10 cellular contexts compared by ENCODE assay signal in the genomic region with DNA sequence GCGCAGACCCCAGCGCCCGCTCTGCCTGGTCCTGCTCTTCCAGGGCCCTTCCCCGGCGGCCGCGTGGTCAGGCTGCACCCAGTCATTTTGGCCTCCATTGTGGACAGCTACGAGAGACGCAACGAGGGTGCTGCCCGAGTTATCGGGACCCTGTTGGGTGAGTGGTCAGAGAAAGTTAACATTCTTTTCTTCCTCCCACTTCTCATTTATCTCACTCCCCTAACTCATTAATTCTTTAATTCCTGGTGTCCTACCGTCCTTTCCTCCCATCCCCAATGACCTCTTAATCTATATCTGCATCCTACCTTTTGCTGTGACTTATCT. TPM values are rescaled to one million over a fixed set of nuclear protein-coding genes. Genes with fewer than 3 reads are reported as not detected.
DNase-seq lines count a peak whose midpoint lies in the region; ATAC-seq, FAIRE-seq and TF ChIP-seq lines count a peak whose summit lies in the region.
"Not testable (repeated sequence)": the region's sequence is repeated elsewhere in the genome, so short reads cannot be mapped to it uniquely, and the experiment has no call there.
"Had no signal": no experiment of that assay in that cellular context is flagged by ENCODE, and none has a peak within 500 bp of the region (broad histone marks: within the 10 kb centered on the region; RNA-seq: fewer than 3 reads in every experiment).

No MANE protein-coding gene starts in this region.

- not testable (repeated sequence) for H3K27me3 Mint-ChIP-seq in IgD-negative memory B cell; activated B cell treated with CpG ODN at 0.5 μM for 24 hours; MCF 10A (ENCODE audit: insufficient read depth, unreplicated experiment)

- TF ChIP-seq CTCF in activated B cell treated with CpG ODN at 0.5 μM for 24 hours (IDR thresholded peaks at IDR 0.05); MCF 10A (IDR thresholded peaks at IDR 0.05; ENCODE audit: unreplicated experiment); gastroesophageal sphincter (IDR thresholded peaks at IDR 0.05); mucosa of descending colon (IDR thresholded peaks at IDR 0.05): not testable (repeated sequence)

- H3K4me1 Mint-ChIP-seq in IgD-negative memory B cell (peaks cover 15 to 37% (median 21%) of the 10 kb centered on the region in 3 donors), activated B cell treated with CpG ODN at 0.5 μM for 24 hours (peaks cover 40% of the 10 kb centered on the region), MCF 10A (ENCODE audit: insufficient read depth, unreplicated experiment) (peaks cover 24% of the 10 kb centered on the region)

- H3K4me3 Mint-ChIP-seq in IgD-negative memory B cell (peak overlapping the region; percentile 88 to 94 (median 92)), activated B cell treated with CpG ODN at 0.5 μM for 24 hours (peak overlapping the region; percentile 93), MCF 10A (ENCODE audit: unreplicated experiment) (peak overlapping the region; percentile 92)

- peak; percentile 28 for FAIRE-seq in GM19239 (lab: Jason Lieb, UNC)

- intact Hi-C loops in activated B cell treated with CpG ODN at 0.5 μM for 24 hours (cut with micrococcal nuclease) (loop anchor here (1.0 to 5.0 kb wide), 8 partner anchors 95 to 977 kb away; a partner anchor contains a TSS), MCF 10A (cut with micrococcal nuclease) (loop anchor here (1.0 to 5.0 kb wide), 5 partner anchors 82 to 890 kb away; no protein-coding TSS in a partner anchor), mucosa of descending colon (cut with DNase I, micrococcal nuclease) (loop anchor here (5.0 to 10.0 kb wide), 2 partner anchors 93 to 95 kb away; no protein-coding TSS in a partner anchor)

- BruUV-seq in MCF 10A (replicated peaks; lab: Mats Ljungman, UMichigan): not testable (repeated sequence)

- not testable (repeated sequence) for DNase-seq in GM19239 (ENCODE audit: insufficient read length, low spot score); activated B cell treated with CpG ODN at 0.5 μM for 24 hours; MCF 10A (ENCODE audit: unreplicated experiment); mucosa of descending colon

- not testable (repeated sequence) for H3K27me3 ChIP-seq in gastroesophageal sphincter; skeletal muscle tissue (ENCODE audit: control insufficient read depth in 3 of 3, insufficient read depth in 3 of 3, low read length in 3 of 3)

- POLR2A ChIA-PET in activated B cell treated with CpG ODN at 0.5 μM for 24 hours (lab: Charles Lee): interaction anchor here (0.9 to 1.4 kb wide), 7 partner anchors 9 to 1753 kb away, joined by 3 to 7 read pairs (median 4); a partner anchor contains a TSS
- POLR2A ChIA-PET in MCF 10A (lab: Yijun Ruan, JAX): interaction anchor here (0.6 to 2.3 kb wide), 9 partner anchors 9 to 897 kb away, joined by 3 to 36 read pairs (median 3); no protein-coding TSS in a partner anchor

- peaks cover 0 to 15% of the 10 kb centered on the region in 2 donors for H3K36me3 ChIP-seq in gastroesophageal sphincter
- H3K36me3 ChIP-seq in mucosa of descending colon (ENCODE audit: low read depth): not testable (repeated sequence)
- peaks cover 11 to 17% (median 16%) of the 10 kb centered on the region in 3 donors for H3K36me3 ChIP-seq in skeletal muscle tissue (ENCODE audit: control insufficient read depth in 3 of 3, insufficient read depth in 3 of 3, low read length in 3 of 3)

- H3K27ac Mint-ChIP-seq in IgD-negative memory B cell: peak overlapping the region; percentile 67 to 96 (median 95)
- peak overlapping the region; percentile 50 for H3K27ac Mint-ChIP-seq in activated B cell treated with CpG ODN at 0.5 μM for 24 hours
- peak overlapping the region; percentile 82 for H3K27ac Mint-ChIP-seq in MCF 10A (ENCODE audit: low read depth, unreplicated experiment)

- not testable (repeated sequence) for ATAC-seq in activated B cell treated with CpG ODN at 0.5 μM for 24 hours (ENCODE audit: low read depth); gastroesophageal sphincter
- ATAC-seq in mucosa of descending colon: peak; percentile 3

- 0 to 3% methylated on average over 5 to 8 of the region's 13 CpGs for WGBS in gastroesophageal sphincter (ENCODE audit: low coverage in 1 of 2), 2 donors

- peak overlapping the region; percentile 80 to 81 (median 81) for H3K9ac ChIP-seq in skeletal muscle tissue (ENCODE audit: low read depth in 1 of 3, low read length in 3 of 3)

- H3K4me3 ChIP-seq in gastroesophageal sphincter (peak overlapping the region; percentile 61 to 67), mucosa of descending colon (peak overlapping the region; percentile 94), skeletal muscle tissue (ENCODE audit: low read length in 3 of 3) (peak overlapping the region; percentile 75 to 100 (median 77))

- not testable (repeated sequence) for H3K9me3 ChIP-seq in gastroesophageal sphincter; mucosa of descending colon; skeletal muscle tissue (ENCODE audit: control insufficient read depth in 3 of 3, low read length in 3 of 3)

- CTCF ChIA-PET in activated B cell treated with CpG ODN at 0.5 μM for 24 hours (lab: Charles Lee) (interaction anchor here (0.6 to 1.7 kb wide), 12 partner anchors 13 to 1232 kb away, joined by 3 to 6 read pairs (median 4); no protein-coding TSS in a partner anchor), MCF 10A (lab: Yijun Ruan, JAX) (interaction anchor here (0.5 to 6.1 kb wide), 50 partner anchors 8 to 976 kb away, joined by 3 to 260 read pairs (median 4); no protein-coding TSS in a partner anchor)

- peak overlapping the region; percentile 74 to 88 (median 78) for H3K27ac ChIP-seq in gastroesophageal sphincter
- not testable (repeated sequence) for H3K27ac ChIP-seq in skeletal muscle tissue (ENCODE audit: low read depth, low read length)

- TF ChIP-seq POLR2A in gastroesophageal sphincter (IDR thresholded peaks at IDR 0.05): not testable (repeated sequence)

- not testable (repeated sequence) for TF ChIP-seq EP300 in gastroesophageal sphincter (IDR thresholded peaks at IDR 0.05)

- not testable (repeated sequence) for H3K9me3 Mint-ChIP-seq in IgD-negative memory B cell; activated B cell treated with CpG ODN at 0.5 μM for 24 hours; MCF 10A (ENCODE audit: unreplicated experiment)

- not testable (repeated sequence) for H3K36me3 Mint-ChIP-seq in IgD-negative memory B cell
- H3K36me3 Mint-ChIP-seq in activated B cell treated with CpG ODN at 0.5 μM for 24 hours (ENCODE audit: low read depth) (peaks cover 38% of the 10 kb centered on the region), MCF 10A (ENCODE audit: insufficient read depth, unreplicated experiment) (peaks cover 28% of the 10 kb centered on the region)

- H3K4me1 ChIP-seq in gastroesophageal sphincter: peaks cover 13 to 42% (median 18%) of the 10 kb centered on the region in 3 donors
- H3K4me1 ChIP-seq in mucosa of descending colon (ENCODE audit: low read depth): peaks cover 27% of the 10 kb centered on the region
- H3K4me1 ChIP-seq in skeletal muscle tissue (ENCODE audit: control insufficient read depth in 3 of 3, insufficient read depth in 3 of 3, low read length in 3 of 3): peaks cover 19 to 32% (median 23%) of the 10 kb centered on the region in 3 donors

RNA-seq across cellular contexts. Expression of a gene that starts 0.4 kb away (rescaled TPM):
- 431 TPM for polyA plus RNA-seq in IgD-negative memory B cell
- 367 and 396 TPM in 2 replicates for total RNA-seq in activated B cell treated with CpG ODN at 0.5 μM for 24 hours
- 255 and 309 TPM in 2 replicates for total RNA-seq in MCF 10A (2022)
- total RNA-seq in gastroesophageal sphincter: 100 to 1,000 TPM; 204 to 356 (median 235) TPM
- total RNA-seq in mucosa of descending colon: 100 to 1,000 TPM; 207 to 228 (median 218) TPM
- 283 TPM for total RNA-seq in skeletal muscle tissue

RNA-seq across cellular contexts. Expression of a gene that starts 22.3 kb away (rescaled TPM):
- polyA plus RNA-seq in IgD-negative memory B cell: not detected
- total RNA-seq in activated B cell treated with CpG ODN at 0.5 μM for 24 hours: not detected in 2 replicates
- total RNA-seq in MCF 10A (2022): 0.42 and 1.3 TPM in 2 replicates
- not detected for total RNA-seq in gastroesophageal sphincter
- total RNA-seq in mucosa of descending colon: not detected
- not detected for total RNA-seq in skeletal muscle tissue
- total RNA-seq: G401, H4, SK-MEL-5 had no signal

RNA-seq across cellular contexts. Expression of a gene that starts 46.0 kb away (rescaled TPM):
- polyA plus RNA-seq in IgD-negative memory B cell: not detected
- total RNA-seq in activated B cell treated with CpG ODN at 0.5 μM for 24 hours: not detected in 2 replicates
- total RNA-seq in MCF 10A (2022): not detected in 2 replicates
- total RNA-seq in gastroesophageal sphincter: not detected
- total RNA-seq in mucosa of descending colon: not detected
- not detected for total RNA-seq in skeletal muscle tissue
- total RNA-seq: G401, H4, SK-MEL-5 had no signal

RNA-seq across cellular contexts. Expression of a gene that starts 56.5 kb away (rescaled TPM):
- not detected for polyA plus RNA-seq in IgD-negative memory B cell
- total RNA-seq in activated B cell treated with CpG ODN at 0.5 μM for 24 hours (not detected in 2 replicates), MCF 10A (2022) (not detected in 2 replicates), gastroesophageal sphincter (not detected), mucosa of descending colon (not detected), skeletal muscle tissue (not detected)
- total RNA-seq: G401, H4, SK-MEL-5 had no signal
